Comparison of ENCODE assay signal across 8 cellular contexts in the genomic region with DNA sequence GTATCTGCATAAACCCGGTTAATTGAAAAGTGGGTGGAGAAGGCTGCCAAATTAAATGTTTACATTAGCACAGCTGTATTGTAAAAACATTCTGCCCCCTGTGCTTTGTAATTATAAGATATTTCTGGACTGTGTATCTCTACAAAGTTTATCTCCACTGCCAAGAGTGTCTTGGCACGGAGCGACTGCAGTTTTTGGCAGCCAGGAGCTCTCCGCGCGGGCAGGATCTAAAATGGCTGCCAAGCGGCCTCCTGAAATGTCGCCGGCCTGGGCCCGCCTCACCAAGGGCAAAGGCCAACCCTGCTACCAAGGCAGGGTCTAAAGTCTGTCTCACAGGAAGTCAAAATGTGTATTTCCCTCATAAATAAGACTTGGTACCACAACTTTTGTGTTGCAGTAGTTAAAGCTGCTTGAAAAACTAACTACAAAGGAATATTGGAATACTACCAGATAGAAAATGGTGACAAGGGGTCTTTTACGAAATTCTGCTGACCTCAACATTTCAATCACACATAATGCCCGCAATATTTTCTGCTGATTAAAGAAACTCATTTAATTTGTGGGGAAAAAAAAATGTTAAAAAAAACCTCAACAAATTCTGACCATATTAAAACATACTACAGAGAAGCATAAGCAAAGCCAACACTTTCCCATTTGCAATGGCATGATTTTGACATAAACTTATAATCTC.
A peak's percentile ranks its signal among the peaks of the same experiment; 100 is the strongest.
DNase-seq lines count a peak whose midpoint lies in the region; ATAC-seq and TF ChIP-seq lines count a peak whose summit lies in the region.
"Had no signal": no experiment of that assay in that cellular context is flagged by ENCODE, and none has a peak within 500 bp of the region (broad histone marks: within the 10 kb centered on the region; RNA-seq: fewer than 3 reads in every experiment).

No MANE protein-coding gene starts in this region.

- H3K9me2 ChIP-seq in PC-9 (ENCODE audit: insufficient read depth), result no peaks in the 10 kb centered on the region

- H3F3A ChIP-seq in PC-9 (ENCODE audit: insufficient read depth, low read depth), result peaks cover 7% of the 10 kb centered on the region

- BruUV-seq in PC-9 (replicated peaks; lab: Mats Ljungman, UMichigan), result no TSS peak

- POLR2A ChIA-PET in PC-9 (lab: Charles Lee; ENCODE audit: unreplicated experiment), result no interaction called here

- H3K4me3 ChIP-seq in RWPE2 (ENCODE audit: severe bottlenecking) (no peak overlapping the region), fibroblast of mammary gland (ENCODE audit: control insufficient read depth, low read depth, low read length) (no peak overlapping the region), muscle layer of duodenum (ENCODE audit: low read depth in 1 of 2, low read length in 2 of 2) (peak overlapping the region; percentile 8 to 14), vagina (peak overlapping the region; percentile 10 to 30), PC-9 (no peak overlapping the region)

- H3K27me3 ChIP-seq in RWPE2 (ENCODE audit: insufficient read depth, poor library complexity, severe bottlenecking), result no peaks in the 10 kb centered on the region
- H3K27me3 ChIP-seq in muscle layer of duodenum (ENCODE audit: low read depth, low read length), result no peaks in the 10 kb centered on the region
- no peaks in the 10 kb centered on the region for H3K27me3 ChIP-seq in vagina
- H3K27me3 ChIP-seq in PC-9 (ENCODE audit: insufficient read depth, low read depth), result no peaks in the 10 kb centered on the region

- ATAC-seq in RWPE2 (ENCODE audit: low read depth), result no peak
- ATAC-seq: stimulated activated memory B cell treated with anti-CD40 and anti-IgM and Interleukin-4, amounts not matched to agents 10 μg/mL and 1 μg/mL and 100 μg/mL, for 72 hours had no signal

- H3K4me2 ChIP-seq in PC-9, result no peak overlapping the region

- H3K4me1 ChIP-seq in RWPE2 (ENCODE audit: insufficient read depth, poor library complexity, severe bottlenecking), result peaks cover 23% of the 10 kb centered on the region
- H3K4me1 ChIP-seq in muscle layer of duodenum (ENCODE audit: control insufficient read depth in 1 of 2, insufficient read depth in 2 of 2, low read length in 2 of 2), result peaks cover 9 to 31% of the 10 kb centered on the region in 2 donors
- H3K4me1 ChIP-seq in vagina, result peaks cover 26% of the 10 kb centered on the region
- H3K4me1 ChIP-seq in PC-9 (replicated peaks; ENCODE audit: insufficient read depth), result peaks cover 26% of the 10 kb centered on the region

- peaks cover 33% of the 10 kb centered on the region for H3K79me2 ChIP-seq in PC-9 (ENCODE audit: low read depth)

- CTCF ChIA-PET in PC-9 (lab: Charles Lee), result no interaction called here

- H4K20me1 ChIP-seq in PC-9 (ENCODE audit: insufficient read depth), result no peaks in the 10 kb centered on the region

- H3K27ac ChIP-seq in RWPE2 (ENCODE audit: poor library complexity, severe bottlenecking), result peak overlapping the region; percentile 91
- peak overlapping the region; percentile 53 for H3K27ac ChIP-seq in muscle layer of duodenum (ENCODE audit: low read length)
- peak overlapping the region; percentile 37 for H3K27ac ChIP-seq in vagina
- no peak overlapping the region for H3K27ac ChIP-seq in PC-9

- H3K9me3 ChIP-seq in RWPE2 (ENCODE audit: severe bottlenecking), result no peaks in the 10 kb centered on the region
- no peaks in the 10 kb centered on the region for H3K9me3 ChIP-seq in muscle layer of duodenum (ENCODE audit: control insufficient read depth in 1 of 2, low read length in 2 of 2)
- H3K9me3 ChIP-seq in vagina, result no peaks in the 10 kb centered on the region
- no peaks in the 10 kb centered on the region for H3K9me3 ChIP-seq in PC-9 (ENCODE audit: insufficient read depth, low read depth)

- H2AFZ ChIP-seq in PC-9, result no peak overlapping the region

- TF ChIP-seq POLR2A in vagina (IDR thresholded peaks at IDR 0.05), result no peak

- intact Hi-C loops in vagina (cut with DNase I) (no loop called here), PC-9 (cut with micrococcal nuclease; ENCODE audit: unreplicated experiment) (no loop called here)

- DNase-seq in RWPE2 (ENCODE audit: low spot score) (no peak), fibroblast of mammary gland (ENCODE audit: low read depth) (peak; percentile 45), vagina (ENCODE audit: extremely low spot score in 2 of 2) (no peak), PC-9 (no peak)
- DNase-seq in stimulated activated CD4-positive, alpha-beta T cell treated with anti-CD3 and anti-CD28 coated beads, Interleukin-4, amount 100 ng/mL, for 24 hours, result no peak
- DNase-seq in activated naive CD4-positive, alpha-beta T cell treated with Interleukin-2 at 50 U/mL for 16 hours, result no peak

- H3K36me3 ChIP-seq in RWPE2 (ENCODE audit: low read depth) (no peaks in the 10 kb centered on the region), muscle layer of duodenum (ENCODE audit: control insufficient read depth in 1 of 2, insufficient read depth in 2 of 2, low read length in 2 of 2) (no peaks in the 10 kb centered on the region), vagina (no peaks in the 10 kb centered on the region), PC-9 (ENCODE audit: low read depth) (no peaks in the 10 kb centered on the region)

- no peak for TF ChIP-seq CTCF in RWPE2 (IDR thresholded peaks at IDR 0.05; ENCODE audit: poor library complexity, severe bottlenecking)
- TF ChIP-seq CTCF in fibroblast of mammary gland (conservative IDR thresholded peaks at IDR 0.05; ENCODE audit: control insufficient read depth, insufficient read depth, low read depth, low read length), result no peak
- TF ChIP-seq CTCF in vagina (IDR thresholded peaks at IDR 0.05), result no peak
- TF ChIP-seq CTCF in PC-9 (conservative IDR thresholded peaks at IDR 0.05), result no peak

Comparison
In these comparisons a context has a peak if more than half of its experiments do, and no peak if none do; other contexts are left out.
1. H3K4me3 ChIP-seq: peak in muscle layer of duodenum (2 of 2) and vagina (2 of 2); none in RWPE2 (single experiment), fibroblast of mammary gland (single experiment) and PC-9 (single experiment).